8 cellular contexts compared by ENCODE assay signal in genomic region chr10:54985732-54986131, GRCh38.
DNase-seq lines count a peak whose midpoint lies in the region; ATAC-seq, FAIRE-seq and TF ChIP-seq lines count a peak whose summit lies in the region.

No MANE protein-coding gene starts in this region.

- intact Hi-C loops in K562 (cut with micrococcal nuclease): no loop called here

- no peaks in the 10 kb centered on the region for H3K9me1 ChIP-seq in K562 (ENCODE audit: control insufficient read depth, insufficient read depth, low read length)

- ATAC-seq in K562: no peak
- no peak for ATAC-seq in gastroesophageal sphincter

- no peak overlapping the region for H3K9ac ChIP-seq in KMS-11
- no peak overlapping the region for H3K9ac ChIP-seq in K562 (ENCODE audit: insufficient read depth in 1 of 2, low read depth in 2 of 2, low read length in 2 of 2)

- H3K9me3 ChIP-seq in K562 (replicated peaks; ENCODE audit: control insufficient read depth, insufficient read depth, low read depth, low read length) (no peaks in the 10 kb centered on the region; the same call in 1 of the 2 replicates), osteoblast (ENCODE audit: low read depth, low read length) (no peaks in the 10 kb centered on the region), gastroesophageal sphincter (no peaks in the 10 kb centered on the region)

- H3K79me2 ChIP-seq in KMS-11 (ENCODE audit: insufficient read depth, low read depth) (no peaks in the 10 kb centered on the region), K562 (ENCODE audit: control insufficient read depth, insufficient read depth, low read length) (no peaks in the 10 kb centered on the region), osteoblast (ENCODE audit: insufficient read depth, low read length) (no peaks in the 10 kb centered on the region)

- no peaks in the 10 kb centered on the region for H4K20me1 ChIP-seq in KMS-11 (ENCODE audit: insufficient read depth)
- no peaks in the 10 kb centered on the region for H4K20me1 ChIP-seq in K562 (replicated peaks; ENCODE audit: control insufficient read depth, insufficient read depth, low read length)
- H4K20me1 ChIP-seq in osteoblast (ENCODE audit: insufficient read depth, low read length): no peaks in the 10 kb centered on the region

- TF ChIP-seq EP300 in K562 (IDR thresholded peaks at IDR 0.05; ENCODE audit: low read length): no peak
- TF ChIP-seq EP300 in gastroesophageal sphincter (IDR thresholded peaks at IDR 0.05): no peak

- H3K4me2 ChIP-seq in KMS-11 (peak overlapping the region; percentile 11; the same call in 1 of the 2 replicates), K562 (ENCODE audit: insufficient read depth, low read length) (no peak overlapping the region), osteoblast (ENCODE audit: insufficient read depth, low read length) (no peak overlapping the region)

- peaks cover 23% of the 10 kb centered on the region for H3K4me1 ChIP-seq in KMS-11 (ENCODE audit: low read depth, poor library complexity, severe bottlenecking)
- H3K4me1 ChIP-seq in K562 (replicated peaks in 1 of 2; ENCODE audit: control insufficient read depth in 2 of 2, insufficient read depth in 2 of 2, low read length in 2 of 2): no peaks in the 10 kb centered on the region
- no peaks in the 10 kb centered on the region for H3K4me1 ChIP-seq in osteoblast (ENCODE audit: insufficient read depth, low read length)
- H3K4me1 ChIP-seq in gastroesophageal sphincter: no peaks in the 10 kb centered on the region

- TF ChIP-seq POLR2A in K562 (conservative IDR thresholded peaks at IDR 0.05) (no peak), gastroesophageal sphincter (IDR thresholded peaks at IDR 0.05) (no peak)

- in situ Hi-C loops in K562 (cut with MboI): no loop called here

- 0 out of 4 replicates have a peak, but pooled peaks of 1 of the 2 experiments have one; percentile 16 for TF ChIP-seq RAD21 in K562 (CRISPR knock-in tag; conservative IDR thresholded peaks at IDR 0.05 in 1 of 2, IDR thresholded peaks at IDR 0.05 in 1 of 2)

- DNase-seq in NCI-H1417 (lab: John Stamatoyannopoulos, UW) (peak in 2 of 3 experiments; percentile 3 to 39), NCI-H1417 treated with DMSO at 0.1 percent for 48 hours (lab: John Stamatoyannopoulos, UW) (no peak), K562 (ENCODE audit: extremely low read depth in 1 of 4, low spot score in 3 of 4) (peak in 1 of 4 experiments; percentile 7), osteoblast (ENCODE audit: insufficient read length, low spot score, missing footprints) (no peak), dermis blood vessel endothelial cell (no peak), NCI-H510A (lab: John Stamatoyannopoulos, UW) (no peak)

- H3K4me3 ChIP-seq in KMS-11 (IDR thresholded peaks at IDR 0.05; ENCODE audit: insufficient read depth, low read depth, low read length): no peak overlapping the region
- H3K4me3 ChIP-seq in K562: no peak overlapping the region
- no peak overlapping the region for H3K4me3 ChIP-seq in osteoblast (ENCODE audit: insufficient read depth, low read length)
- no peak overlapping the region for H3K4me3 ChIP-seq in gastroesophageal sphincter

- CTCF ChIA-PET in K562 (lab: Yijun Ruan, JAX; ENCODE audit: low intra/inter-chr PET ratio): no interaction called here

- H2AFZ ChIP-seq in KMS-11 (ENCODE audit: low read depth) (no peak overlapping the region), K562 (ENCODE audit: low read depth, low read length) (no peak overlapping the region), osteoblast (ENCODE audit: low read length) (no peak overlapping the region)

- H3K27me3 ChIP-seq in KMS-11 (ENCODE audit: insufficient read depth, low read depth) (no peaks in the 10 kb centered on the region), K562 (ENCODE audit: control insufficient read depth in 2 of 2, insufficient read depth in 2 of 2, low read length in 2 of 2) (no peaks in the 10 kb centered on the region), osteoblast (ENCODE audit: insufficient read depth, low read length) (no peaks in the 10 kb centered on the region), gastroesophageal sphincter (no peaks in the 10 kb centered on the region)

- peak; percentile 64 for TF ChIP-seq CTCF in KMS-11 (conservative IDR thresholded peaks at IDR 0.05; ENCODE audit: low read depth, low read length)
- peak in 1 of 3 experiments; percentile 20; a peak in 1 of 6 replicates for TF ChIP-seq CTCF in K562 (IDR thresholded peaks at IDR 0.05 in 2 of 3, conservative IDR thresholded peaks at IDR 0.05 in 1 of 3; ENCODE audit: insufficient read depth in 2 of 3, low read depth in 1 of 3, low read length in 3 of 3)
- TF ChIP-seq CTCF in osteoblast (IDR thresholded peaks at IDR 0.05; ENCODE audit: extremely low read depth, low read depth, low read length): peak; percentile 5
- peak in 2 of 4 experiments; percentile 14 to 35 for TF ChIP-seq CTCF in gastroesophageal sphincter (IDR thresholded peaks at IDR 0.05)

- H3K27ac ChIP-seq in KMS-11: no peak overlapping the region
- H3K27ac ChIP-seq in K562 (ENCODE audit: extremely low read depth, low read depth, low read length): no peak overlapping the region
- no peak overlapping the region for H3K27ac ChIP-seq in osteoblast (ENCODE audit: low read depth, low read length)
- no peak overlapping the region for H3K27ac ChIP-seq in gastroesophageal sphincter

- POLR2A ChIA-PET in K562 (lab: Yijun Ruan, JAX): no interaction called here

- WGBS in K562 (ENCODE audit: insufficient coverage, low coverage, missing lambda C conversion rate): 0% methylated on average over 1 of the region's 1 CpG
- 14 to 29% methylated on average over 1 of the region's 1 CpG for WGBS in gastroesophageal sphincter (ENCODE audit: low coverage in 1 of 2), 2 donors

- H3K36me3 ChIP-seq in KMS-11 (ENCODE audit: insufficient read depth): no peaks in the 10 kb centered on the region
- H3K36me3 ChIP-seq in K562 (ENCODE audit: control insufficient read depth, insufficient read depth, low read length): no peaks in the 10 kb centered on the region
- H3K36me3 ChIP-seq in osteoblast (ENCODE audit: insufficient read depth, low read length): no peaks in the 10 kb centered on the region
- no peaks in the 10 kb centered on the region for H3K36me3 ChIP-seq in gastroesophageal sphincter

- no TSS peak for BruUV-seq in K562 (replicated peaks; lab: Mats Ljungman, UMichigan)

- no peak for FAIRE-seq in K562 (lab: Jason Lieb, UNC)

TF ChIP-seq in K562, 482 proteins besides CTCF, POLR2A, EP300 and RAD21:
- TF ChIP-seq ZNF696 (CRISPR knock-in tag; conservative IDR thresholded peaks at IDR 0.05) (no peak), TFE3 (CRISPR knock-in tag; IDR thresholded peaks at IDR 0.05) (peak; percentile 60), JUNB (CRISPR knock-in tag; conservative IDR thresholded peaks at IDR 0.05) (no peak), RREB1 (CRISPR knock-in tag; IDR thresholded peaks at IDR 0.05) (no peak), GTF2F1 (IDR thresholded peaks at IDR 0.05; ENCODE audit: low read depth, low read length) (no peak)

Comparison
In these comparisons a context has a peak if more than half of its experiments do, and no peak if none do; other contexts are left out.
1. DNase-seq: peak in NCI-H1417 (2 of 3); none in NCI-H1417 treated with DMSO at 0.1 percent for 48 hours (single experiment), osteoblast (single experiment), dermis blood vessel endothelial cell (single experiment) and NCI-H510A (single experiment).